In the genomic region with DNA sequence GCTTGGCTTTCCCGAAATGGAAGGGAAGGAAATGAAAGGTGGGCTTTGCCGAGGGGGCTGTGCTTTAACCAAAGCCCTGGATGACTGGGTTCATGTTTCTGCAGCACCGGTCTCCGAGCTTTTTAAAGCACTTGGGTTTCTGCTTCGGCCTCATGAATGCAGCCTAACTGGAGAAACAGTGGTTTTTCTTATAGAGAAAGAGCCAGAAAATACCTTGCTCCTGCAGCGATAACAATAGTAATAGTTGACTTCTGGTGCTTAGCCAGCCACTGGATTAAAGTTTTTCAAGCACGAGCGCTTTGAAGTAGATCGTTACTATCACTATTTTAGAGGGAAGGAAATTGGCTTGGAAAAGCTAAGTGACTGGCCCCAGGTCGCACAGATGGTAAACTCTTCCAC, we compare ENCODE assay signal across 8 cellular contexts. TPM values are rescaled to one million over a fixed set of nuclear protein-coding genes. Genes with fewer than 3 reads are reported as not detected.
DNase-seq lines count a peak whose midpoint lies in the region; ATAC-seq and TF ChIP-seq lines count a peak whose summit lies in the region.

No MANE protein-coding gene starts in this region.

- H3K14ac ChIP-seq in IMR-90 (replicated peaks; ENCODE audit: low read depth, low read length), result peak overlapping the region; percentile 86

- H3K9me1 ChIP-seq in IMR-90 (ENCODE audit: insufficient read depth, low read length), result peaks cover 12% of the 10 kb centered on the region

- BruUV-seq in IMR-90 (replicated peaks; lab: Mats Ljungman, UMichigan), result no TSS peak

- peak overlapping the region; percentile 92 for H3K18ac ChIP-seq in IMR-90 (ENCODE audit: low read depth, low read length)

- no peak for TF ChIP-seq RAD21 in IMR-90 (IDR thresholded peaks at IDR 0.05; ENCODE audit: low read length)

- H3K4me1 ChIP-seq in left ventricle myocardium inferior, result peaks cover 67% of the 10 kb centered on the region
- H3K4me1 ChIP-seq in IMR-90 (ENCODE audit: control insufficient read depth, insufficient read depth, low read length), result peaks cover 16% of the 10 kb centered on the region
- peaks cover 24% of the 10 kb centered on the region for H3K4me1 ChIP-seq in body of pancreas
- H3K4me1 ChIP-seq in uterus, result peaks cover 0 to 3% of the 10 kb centered on the region in 2 donors

- H4K5ac ChIP-seq in IMR-90 (ENCODE audit: low read depth, low read length), result peak overlapping the region; percentile 86

- POLR2A ChIA-PET in IMR-90 (lab: Charles Lee; ENCODE audit: unreplicated experiment), result no interaction called here

- H3K27me3 ChIP-seq in left ventricle myocardium inferior (ENCODE audit: low read depth) (no peaks in the 10 kb centered on the region), IMR-90 (ENCODE audit: control insufficient read depth, insufficient read depth, low read length) (no peaks in the 10 kb centered on the region), body of pancreas (no peaks in the 10 kb centered on the region), uterus (no peaks in the 10 kb centered on the region)

- no peak for TF ChIP-seq CTCF in left ventricle myocardium inferior (IDR thresholded peaks at IDR 0.05; ENCODE audit: borderline replicate concordance)
- no peak for TF ChIP-seq CTCF in IMR-90 (conservative IDR thresholded peaks at IDR 0.05; ENCODE audit: low read depth, low read length)
- TF ChIP-seq CTCF in body of pancreas (IDR thresholded peaks at IDR 0.05), result no peak
- no peak for TF ChIP-seq CTCF in uterus (IDR thresholded peaks at IDR 0.05)

- peak overlapping the region; percentile 82 for H2AK9ac ChIP-seq in IMR-90 (replicated peaks; ENCODE audit: low read depth, low read length, poor library complexity)

- H3K23ac ChIP-seq in IMR-90 (ENCODE audit: low read depth, low read length), result peak overlapping the region; percentile 95

- in situ Hi-C loops in IMR-90 (cut with MboI; ENCODE audit: low sequenced_read_pairs), result no loop called here
- in situ Hi-C loops in G401 (cut with HindIII; ENCODE audit: low sequenced_read_pairs), result no loop called here

- no peak for ATAC-seq in left cardiac atrium
- ATAC-seq in IMR-90 (ENCODE audit: low read depth), result no peak
- ATAC-seq in body of pancreas, result peak; percentile 14

- H3K56ac ChIP-seq in IMR-90 (ENCODE audit: extremely low read depth, insufficient read depth, low read length), result peak overlapping the region; percentile 48

- no peak overlapping the region for H2AK5ac ChIP-seq in IMR-90 (ENCODE audit: low read depth, low read length)

- H2BK15ac ChIP-seq in IMR-90 (ENCODE audit: low read depth, low read length), result peak overlapping the region; percentile 16; the same call in 1 of the 3 replicates

- H3K4ac ChIP-seq in IMR-90 (ENCODE audit: low read depth, low read length), result peak overlapping the region; percentile 86

- H3K4me3 ChIP-seq in left ventricle myocardium inferior (peak overlapping the region; percentile 94), IMR-90 (ENCODE audit: insufficient read depth, low read depth, low read length) (peak overlapping the region; percentile 64), body of pancreas (peak overlapping the region; percentile 74 to 89), uterus (peak overlapping the region; percentile 69 to 96)

- H3K4me2 ChIP-seq in IMR-90 (ENCODE audit: low read depth, low read length), result peak overlapping the region; percentile 82

- H4K8ac ChIP-seq in IMR-90 (ENCODE audit: low read depth in 2 of 2, low read length in 2 of 2), result peak overlapping the region; percentile 22 to 68; a peak in 2 of 4 replicates

- dilution Hi-C loops in IMR-90 (cut with HindIII; ENCODE audit: low sequenced_read_pairs, unreplicated experiment), result no loop called here

- intact Hi-C loops in left ventricle myocardium inferior (cut with micrococcal nuclease) (no loop called here), left cardiac atrium (cut with DNase I) (no loop called here), IMR-90 (cut with micrococcal nuclease) (loop anchor here (2.0 to 5.0 kb wide), 3 partner anchors 156 to 252 kb away; a partner anchor contains a TSS), body of pancreas (cut with DNase I) (no loop called here), uterus (cut with DNase I; ENCODE audit: low total_unique reads) (no loop called here)

- TF ChIP-seq POLR2A in IMR-90 (IDR thresholded peaks at IDR 0.05; ENCODE audit: low read depth, low read length), result no peak
- no peak for TF ChIP-seq POLR2A in body of pancreas (IDR thresholded peaks at IDR 0.05)
- no peak for TF ChIP-seq POLR2A in uterus (IDR thresholded peaks at IDR 0.05)

- peak overlapping the region; percentile 78 for H4K91ac ChIP-seq in IMR-90 (ENCODE audit: insufficient read depth, low read depth, low read length)

- H2BK120ac ChIP-seq in IMR-90 (ENCODE audit: low read depth, low read length), result peak overlapping the region; percentile 92

- H2AFZ ChIP-seq in IMR-90 (replicated peaks; ENCODE audit: low read length, poor library complexity), result peak overlapping the region; percentile 95

- 0% methylated on average over 1 of the region's 10 CpGs; no CpG with 5 or more reads in 1 of the 2 experiments for WGBS in IMR-90 (ENCODE audit: extremely low coverage in 2 of 2, insufficient read length in 1 of 2), 2 experiments
- WGBS in body of pancreas, 2 donors, result 1 to 2% methylated on average over 10 of the region's 10 CpGs

- H3K9me3 ChIP-seq in left ventricle myocardium inferior (replicated peaks), result no peaks in the 10 kb centered on the region
- no peaks in the 10 kb centered on the region for H3K9me3 ChIP-seq in IMR-90 (ENCODE audit: control insufficient read depth, insufficient read depth, low read length)
- H3K9me3 ChIP-seq in body of pancreas, result no peaks in the 10 kb centered on the region
- no peaks in the 10 kb centered on the region for H3K9me3 ChIP-seq in uterus

- H3K36me3 ChIP-seq in left ventricle myocardium inferior, result no peaks in the 10 kb centered on the region
- no peaks in the 10 kb centered on the region for H3K36me3 ChIP-seq in IMR-90 (ENCODE audit: control insufficient read depth, insufficient read depth, low read length)
- no peaks in the 10 kb centered on the region for H3K36me3 ChIP-seq in body of pancreas (replicated peaks in 1 of 2; ENCODE audit: insufficient read depth in 1 of 2, low read depth in 2 of 2)
- H3K36me3 ChIP-seq in uterus, result no peaks in the 10 kb centered on the region

- H3K27ac ChIP-seq in left ventricle myocardium inferior (replicated peaks) (peak overlapping the region; percentile 85), IMR-90 (ENCODE audit: insufficient read depth, low read length) (peak overlapping the region; percentile 87), body of pancreas (peak overlapping the region; percentile 78 to 85 (median 82)), uterus (peak overlapping the region; percentile 82 to 85)

- H2BK20ac ChIP-seq in IMR-90 (ENCODE audit: low read depth, low read length), result peak overlapping the region; percentile 80

- CTCF ChIA-PET in IMR-90 (lab: Yijun Ruan, JAX), result interaction anchor here (0.8 kb wide), 1 partner anchor 58 kb away, joined by 3 read pairs; no protein-coding TSS in a partner anchor

- H3K9ac ChIP-seq in IMR-90 (ENCODE audit: low read depth, low read length), result peak overlapping the region; percentile 68

- H4K20me1 ChIP-seq in IMR-90 (ENCODE audit: insufficient read depth, low read length), result peaks cover 19% of the 10 kb centered on the region

- peaks cover 9 to 40% of the 10 kb centered on the region in 2 experiments for H3K79me1 ChIP-seq in IMR-90 (ENCODE audit: low read depth in 1 of 2, low read length in 2 of 2)

- H2BK5ac ChIP-seq in IMR-90 (ENCODE audit: low read depth, low read length, poor library complexity, severe bottlenecking), result peak overlapping the region; percentile 92

- DNase-seq in left ventricle myocardium inferior (no peak), left cardiac atrium (no peak), IMR-90 (peak; percentile 31), body of pancreas (no peak), lung microvascular endothelial cell (ENCODE audit: low read depth in 2 of 2) (peak; percentile 18 to 21), uterus (no peak), G401 (ENCODE audit: low spot score) (no peak), NCI-H748 (lab: John Stamatoyannopoulos, UW; ENCODE audit: unreplicated experiment) (no peak)

TF ChIP-seq in IMR-90, 13 proteins besides CTCF, POLR2A, EP300 and RAD21 (continues in another document):
- no peak for TF ChIP-seq RFX5 (IDR thresholded peaks at IDR 0.05; ENCODE audit: low read depth, low read length)
- TF ChIP-seq CEBPB (IDR thresholded peaks at IDR 0.05; ENCODE audit: low read depth, low read length), result no peak
- no peak for TF ChIP-seq FOS (IDR thresholded peaks at IDR 0.05; ENCODE audit: low read depth, low read length)
- no peak for TF ChIP-seq MXI1 (IDR thresholded peaks at IDR 0.05; ENCODE audit: borderline replicate concordance, low read depth, low read length)
- TF ChIP-seq MAZ (IDR thresholded peaks at IDR 0.05; ENCODE audit: borderline replicate concordance, low read depth, low read length), result no peak
- no peak for TF ChIP-seq RCOR1 (IDR thresholded peaks at IDR 0.05; ENCODE audit: insufficient replicate concordance, low read length)
- TF ChIP-seq, protein P1, sequence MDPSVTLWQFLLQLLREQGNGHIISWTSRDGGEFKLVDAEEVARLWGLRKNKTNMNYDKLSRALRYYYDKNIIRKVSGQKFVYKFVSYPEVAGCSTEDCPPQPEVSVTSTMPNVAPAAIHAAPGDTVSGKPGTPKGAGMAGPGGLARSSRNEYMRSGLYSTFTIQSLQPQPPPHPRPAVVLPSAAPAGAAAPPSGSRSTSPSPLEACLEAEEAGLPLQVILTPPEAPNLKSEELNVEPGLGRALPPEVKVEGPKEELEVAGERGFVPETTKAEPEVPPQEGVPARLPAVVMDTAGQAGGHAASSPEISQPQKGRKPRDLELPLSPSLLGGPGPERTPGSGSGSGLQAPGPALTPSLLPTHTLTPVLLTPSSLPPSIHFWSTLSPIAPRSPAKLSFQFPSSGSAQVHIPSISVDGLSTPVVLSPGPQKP (IDR thresholded peaks at IDR 0.05; ENCODE audit: borderline replicate concordance, low read depth, low read length), result no peak
- TF ChIP-seq, protein P2, sequence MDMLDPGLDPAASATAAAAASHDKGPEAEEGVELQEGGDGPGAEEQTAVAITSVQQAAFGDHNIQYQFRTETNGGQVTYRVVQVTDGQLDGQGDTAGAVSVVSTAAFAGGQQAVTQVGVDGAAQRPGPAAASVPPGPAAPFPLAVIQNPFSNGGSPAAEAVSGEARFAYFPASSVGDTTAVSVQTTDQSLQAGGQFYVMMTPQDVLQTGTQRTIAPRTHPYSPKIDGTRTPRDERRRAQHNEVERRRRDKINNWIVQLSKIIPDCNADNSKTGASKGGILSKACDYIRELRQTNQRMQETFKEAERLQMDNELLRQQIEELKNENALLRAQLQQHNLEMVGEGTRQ (IDR thresholded peaks at IDR 0.05; ENCODE audit: low read depth, low read length), result no peak

RNA-seq across cellular contexts. Expression of a gene that starts 0.5 kb away (rescaled TPM):
- total RNA-seq in left ventricle myocardium inferior (10.2 TPM), left cardiac atrium (10 to 100 TPM; 11.3 to 16.0 TPM), IMR-90 (2012; rRNA removed) (97.7 and 108 TPM in 2 replicates), body of pancreas (10 to 100 TPM; 31.6 to 32.0 TPM), lung microvascular endothelial cell (19.2 and 21.0 TPM in 2 replicates), uterus (100 to 1,000 TPM in 2 of 4 donors, 10 to 100 TPM in 2; 17.9 to 134 (median 77.9) TPM)
- polyA plus RNA-seq in IMR-90 (2012; rRNA removed), result 31.9 and 38.0 TPM in 2 replicates
- polyA plus RNA-seq in IMR-90 (2012; cell fraction: cytosol; rRNA removed), result 10.5 and 16.0 TPM in 2 replicates
- polyA plus RNA-seq in IMR-90 (2012; cell fraction: nucleus; rRNA removed; ENCODE audit: low replicate concordance), result 8.5 and 49.0 TPM in 2 replicates
- 24.7 and 105 TPM in 2 replicates for total RNA-seq in G401 (2014; rRNA removed; shearing (Covaris generic))

Comparison
In these comparisons a context has a peak if more than half of its experiments do, and no peak if none do; other contexts are left out.
1. DNase-seq: peak in IMR-90 (single experiment) and lung microvascular endothelial cell (2 of 2); none in left ventricle myocardium inferior (single experiment), left cardiac atrium (single experiment), body of pancreas (0 of 4), uterus (0 of 2), G401 (single experiment) and NCI-H748 (single experiment).
2. Peak in every context shown above with its lines, with median percentiles within 50 percentile points of each other: H3K27ac ChIP-seq and H3K4me3 ChIP-seq.